ENCODE assay signal across 28 cellular contexts in genomic region chr2:8732601-8733000, GRCh38.
"Had no signal": no experiment of that assay in that cellular context is flagged by ENCODE, and none has a peak within 500 bp of the region (broad histone marks: within the 10 kb centered on the region; RNA-seq: fewer than 3 reads in every experiment).

No MANE protein-coding gene starts in this region.

- H3K4me3 Mint-ChIP-seq: immature natural killer cell; naive thymus-derived CD8-positive, alpha-beta T cell; nephron; neural crest cell; stimulated activated naive CD8-positive, alpha-beta T cell treated with anti-CD3 and anti-CD28 coated beads, Interleukin-15, Interleukin-2, amounts not matched to agents 100 ng/mL and 50 ng/mL, for 24 hours had no signal

- H3K27me3 Mint-ChIP-seq: naive thymus-derived CD8-positive, alpha-beta T cell; stimulated activated naive CD8-positive, alpha-beta T cell treated with anti-CD3 and anti-CD28 coated beads, Interleukin-15, Interleukin-2, amounts not matched to agents 100 ng/mL and 50 ng/mL, for 24 hours had no signal

- H3K4me1 Mint-ChIP-seq: immature natural killer cell; naive thymus-derived CD8-positive, alpha-beta T cell; nephron; neural crest cell had no signal

- ATAC-seq: left colon; left lung; lower lobe of right lung; naive thymus-derived CD8-positive, alpha-beta T cell; right lobe of liver; upper lobe of right lung had no signal

- H3K9me3 ChIP-seq: left lung, lower lobe of right lung, neutrophil, right atrium auricular region, right lobe of liver, suprapubic skin, thoracic aorta, tibial artery, upper lobe of right lung had no signal

- DNase-seq: hypothalamus; immature natural killer cell; kidney; left colon; left lung; lower lobe of right lung; mammary epithelial cell; mesenchymal stem cell; naive thymus-derived CD8-positive, alpha-beta T cell; occipital lobe; right lobe of liver; stimulated activated CD4-positive, alpha-beta T cell treated with anti-CD3 and anti-CD28 coated beads, Interleukin-1b, Interleukin-23, amount 100 ng/mL, for 48 hours; stimulated activated CD4-positive, alpha-beta T cell treated with anti-CD3 and anti-CD28 coated beads, Interleukin-2, amount 100 ng/mL, for 48 hours; stimulated activated CD4-positive, alpha-beta T cell treated with anti-CD3 and anti-CD28 coated beads, Interleukin-4, amount 100 ng/mL, for 4 hours; stimulated activated CD8-positive, alpha-beta memory T cell treated with anti-CD3 and anti-CD28 coated beads, Interleukin-4, amount 100 ng/mL, for 48 hours; stimulated activated naive CD4-positive, alpha-beta T cell; tibial artery; trophoblast cell; upper lobe of right lung had no signal

- H3K4me1 ChIP-seq: left lung, parathyroid adenoma, right lobe of liver, suprapubic skin had no signal

- H3K4me3 ChIP-seq: left lung, lower lobe of right lung, right atrium auricular region, right lobe of liver, smooth muscle cell, suprapubic skin, thoracic aorta, tibial artery, upper lobe of right lung had no signal

- H2AFZ ChIP-seq: parathyroid adenoma had no signal

- H3K27me3 ChIP-seq: left lung, neutrophil, right atrium auricular region, right lobe of liver, suprapubic skin, tibial artery, upper lobe of right lung had no signal

- H3K9ac ChIP-seq: parathyroid adenoma had no signal

- H3K27ac ChIP-seq: left lung, lower lobe of right lung, neutrophil, parathyroid adenoma, right atrium auricular region, right lobe of liver, suprapubic skin, thoracic aorta, tibial artery, upper lobe of right lung had no signal

- H3K4me2 ChIP-seq: smooth muscle cell had no signal

- H3K9me3 Mint-ChIP-seq: immature natural killer cell; naive thymus-derived CD8-positive, alpha-beta T cell; nephron; neural crest cell; stimulated activated naive CD8-positive, alpha-beta T cell treated with anti-CD3 and anti-CD28 coated beads, Interleukin-15, Interleukin-2, amounts not matched to agents 100 ng/mL and 50 ng/mL, for 24 hours had no signal

- H3K27ac Mint-ChIP-seq: immature natural killer cell; nephron; stimulated activated naive CD8-positive, alpha-beta T cell treated with anti-CD3 and anti-CD28 coated beads, Interleukin-15, Interleukin-2, amounts not matched to agents 100 ng/mL and 50 ng/mL, for 24 hours had no signal

- H3K79me2 ChIP-seq: parathyroid adenoma had no signal
